27 cellular contexts compared by ENCODE assay signal in the genomic region with DNA sequence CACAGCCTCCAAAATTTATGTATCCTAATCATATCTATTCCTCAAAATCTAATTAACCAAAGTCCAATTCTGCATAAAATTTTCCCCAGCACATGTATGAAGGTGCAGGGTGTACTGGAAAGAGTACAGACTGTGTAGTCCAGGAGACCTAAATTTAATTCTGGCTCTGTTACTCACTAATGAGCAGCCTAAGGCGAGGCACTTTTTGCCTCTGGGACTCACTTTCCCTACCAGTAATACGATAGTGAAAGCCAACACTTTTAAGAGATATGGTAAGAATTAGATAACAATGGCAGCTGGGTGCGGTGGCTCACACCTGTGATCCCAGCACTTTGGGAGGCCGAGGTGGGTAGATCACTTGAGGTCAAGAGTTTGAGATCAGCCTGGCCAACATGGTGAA.
"Had no signal": no experiment of that assay in that cellular context is flagged by ENCODE, and none has a peak within 500 bp of the region (broad histone marks: within the 10 kb centered on the region; RNA-seq: fewer than 3 reads in every experiment).

No MANE protein-coding gene starts in this region.

- DNase-seq: stimulated activated CD4-positive, alpha-beta T cell treated with anti-CD3 and anti-CD28 coated beads, Interleukin-2, amount 100 ng/mL, for 48 hours; stimulated activated CD4-positive, alpha-beta T cell treated with anti-CD3 and anti-CD28 coated beads, Interleukin-4, amount 100 ng/mL, for 1 hour; stimulated activated CD4-positive, alpha-beta T cell treated with anti-CD3 and anti-CD28 coated beads, Interleukin-4, amount 100 ng/mL, for 24 hours; stimulated activated CD4-positive, alpha-beta T cell treated with anti-CD3 and anti-CD28 coated beads, Interleukin-4, amount 100 ng/mL, for 4 hours; stimulated activated CD8-positive, alpha-beta memory T cell treated with anti-CD3 and anti-CD28 coated beads, Interleukin-4, amount 100 ng/mL, for 48 hours; stimulated activated naive B cell treated with anti-CD40 and anti-IgM and Interleukin-4, amounts not matched to agents 10 μg/mL and 1 μg/mL and 100 μg/mL, for 72 hours; stimulated activated naive CD4-positive, alpha-beta T cell; stimulated activated naive CD4-positive, alpha-beta T cell treated with Interleukin-2 at 50 U/mL for 16 hours; stimulated activated naive CD8-positive, alpha-beta T cell treated with anti-CD3 and anti-CD28 coated beads, Interleukin-15, Interleukin-2, amounts not matched to agents 100 U/mL and 50 U/mL, for 24 hours; stomach; substantia nigra; testis; thyroid gland; tibial artery; transverse colon; trophoblast cell; upper lobe of left lung; upper lobe of right lung; uterus had no signal

- H3K9me3 ChIP-seq: stomach, suprapubic skin, testis, thoracic aorta, thyroid gland, tibial artery, tibial nerve, upper lobe of right lung, uterus, vagina had no signal

- H3K27me3 ChIP-seq: stomach, suprapubic skin, testis, thyroid gland, tibial artery, tibial nerve, transverse colon, upper lobe of left lung, upper lobe of right lung, uterus, vagina had no signal

- H3K36me3 ChIP-seq: stomach, suprapubic skin, thoracic aorta, thyroid gland, tibial artery, tibial nerve, transverse colon, upper lobe of left lung, upper lobe of right lung, uterus, vagina had no signal

- H3K27ac ChIP-seq: stomach, suprapubic skin, testis, thoracic aorta, thyroid gland, tibial artery, tibial nerve, transverse colon, upper lobe of left lung, upper lobe of right lung, uterus, vagina had no signal

- H3K4me1 Mint-ChIP-seq: stimulated activated effector memory CD8-positive, alpha-beta T cell treated with anti-CD3 and anti-CD28 coated beads, Interleukin-12 subunit alpha, Interleukin-12 subunit beta, amount 100 ng/mL, for 72 hours; stimulated activated memory B cell treated with anti-CD40 and anti-IgM and Interleukin-4, amounts not matched to agents 10 μg/mL and 1 μg/mL and 100 μg/mL, for 72 hours; stimulated activated naive B cell treated with anti-CD40 and anti-IgM and Interleukin-4, amounts not matched to agents 10 μg/mL and 1 μg/mL and 100 μg/mL, for 72 hours had no signal

- H3K27me3 Mint-ChIP-seq: stimulated activated memory B cell treated with anti-CD40 and anti-IgM and Interleukin-4, amounts not matched to agents 10 μg/mL and 1 μg/mL and 100 μg/mL, for 72 hours; stimulated activated naive CD8-positive, alpha-beta T cell treated with anti-CD3 and anti-CD28 coated beads, Interleukin-15, Interleukin-2, amounts not matched to agents 100 ng/mL and 50 ng/mL, for 24 hours; type B pancreatic cell had no signal

- H3K4me3 Mint-ChIP-seq: stimulated activated effector memory CD8-positive, alpha-beta T cell treated with anti-CD3 and anti-CD28 coated beads, Interleukin-12 subunit alpha, Interleukin-12 subunit beta, amount 100 ng/mL, for 72 hours; stimulated activated memory B cell treated with anti-CD40 and anti-IgM and Interleukin-4, amounts not matched to agents 10 μg/mL and 1 μg/mL and 100 μg/mL, for 72 hours; stimulated activated naive B cell treated with anti-CD40 and anti-IgM and Interleukin-4, amounts not matched to agents 10 μg/mL and 1 μg/mL and 100 μg/mL, for 72 hours; stimulated activated naive CD8-positive, alpha-beta T cell treated with anti-CD3 and anti-CD28 coated beads, Interleukin-15, Interleukin-2, amounts not matched to agents 100 ng/mL and 50 ng/mL, for 24 hours; type B pancreatic cell had no signal

- H3K4me3 ChIP-seq: stomach, suprapubic skin, testis, thoracic aorta, thyroid gland, tibial artery, tibial nerve, transverse colon, upper lobe of left lung, upper lobe of right lung, uterus, vagina had no signal

- H3K9me3 Mint-ChIP-seq: stimulated activated memory B cell treated with anti-CD40 and anti-IgM and Interleukin-4, amounts not matched to agents 10 μg/mL and 1 μg/mL and 100 μg/mL, for 72 hours; stimulated activated naive CD8-positive, alpha-beta T cell treated with anti-CD3 and anti-CD28 coated beads, Interleukin-15, Interleukin-2, amounts not matched to agents 100 ng/mL and 50 ng/mL, for 24 hours; type B pancreatic cell had no signal

- ATAC-seq: stimulated activated effector memory CD8-positive, alpha-beta T cell treated with anti-CD3 and anti-CD28 coated beads, Interleukin-12 subunit alpha, Interleukin-12 subunit beta, amount 100 ng/mL, for 72 hours; stimulated activated memory B cell treated with anti-CD40 and anti-IgM and Interleukin-4, amounts not matched to agents 10 μg/mL and 1 μg/mL and 100 μg/mL, for 72 hours; stimulated activated naive B cell treated with anti-CD40 and anti-IgM and Interleukin-4, amounts not matched to agents 10 μg/mL and 1 μg/mL and 100 μg/mL, for 72 hours; stimulated activated naive CD8-positive, alpha-beta T cell treated with anti-CD3 and anti-CD28 coated beads, Interleukin-15, Interleukin-2, amounts not matched to agents 100 U/mL and 50 U/mL, for 24 hours; upper lobe of right lung had no signal

- H3K27ac Mint-ChIP-seq: stimulated activated effector memory CD8-positive, alpha-beta T cell treated with anti-CD3 and anti-CD28 coated beads, Interleukin-12 subunit alpha, Interleukin-12 subunit beta, amount 100 ng/mL, for 72 hours; stimulated activated memory B cell treated with anti-CD40 and anti-IgM and Interleukin-4, amounts not matched to agents 10 μg/mL and 1 μg/mL and 100 μg/mL, for 72 hours; stimulated activated naive B cell treated with anti-CD40 and anti-IgM and Interleukin-4, amounts not matched to agents 10 μg/mL and 1 μg/mL and 100 μg/mL, for 72 hours; stimulated activated naive CD8-positive, alpha-beta T cell treated with anti-CD3 and anti-CD28 coated beads, Interleukin-15, Interleukin-2, amounts not matched to agents 100 ng/mL and 50 ng/mL, for 24 hours; type B pancreatic cell had no signal

- H3K4me1 ChIP-seq: stomach, testis, thyroid gland, tibial artery, tibial nerve, transverse colon, upper lobe of left lung, upper lobe of right lung, uterus, vagina had no signal
